16 cellular contexts compared by ENCODE assay signal in genomic region chr5:67147768-67148167, GRCh38. TPM values are rescaled to one million over a fixed set of nuclear protein-coding genes. Genes with fewer than 3 reads are reported as not detected.
A peak's percentile ranks its signal among the peaks of the same experiment; 100 is the strongest.
DNase-seq lines count a peak whose midpoint lies in the region; ATAC-seq, FAIRE-seq and TF ChIP-seq lines count a peak whose summit lies in the region.
"Had no signal": no experiment of that assay in that cellular context is flagged by ENCODE, and none has a peak within 500 bp of the region (broad histone marks: within the 10 kb centered on the region; RNA-seq: fewer than 3 reads in every experiment).

No MANE protein-coding gene starts in this region.

- H3K23ac ChIP-seq in neuronal stem cell (ENCODE audit: low read depth, low read length, poor library complexity), result no peak overlapping the region

- 92 to 96% methylated on average over 3 of the region's 3 CpGs for WGBS in pancreas, 2 donors
- WGBS in neuronal stem cell (ENCODE audit: extremely low coverage in 2 of 2, insufficient read length in 2 of 2, insufficient replicate concordance in 1 of 2), 2 donors, result no CpG with 5 or more reads among the region's 3 CpGs

- no peak overlapping the region for H3K18ac ChIP-seq in neuronal stem cell (ENCODE audit: low read length)

- no peak overlapping the region for H3K27ac ChIP-seq in pancreas
- H3K27ac ChIP-seq in neuronal stem cell (replicated peaks; ENCODE audit: low read length), result no peak overlapping the region
- H3K27ac ChIP-seq: BLaER1 treated with 17β-estradiol and CSF1 and Interleukin-3, amounts not matched to agents 10 nM and 100 nM had no signal

- H3K4me1 ChIP-seq in pancreas, result no peaks in the 10 kb centered on the region
- H3K4me1 ChIP-seq in neuronal stem cell (ENCODE audit: control insufficient read depth in 2 of 2, insufficient read depth in 1 of 2, low read depth in 1 of 2, low read length in 2 of 2), result no peaks in the 10 kb centered on the region

- no peak overlapping the region for H2BK5ac ChIP-seq in neuronal stem cell (ENCODE audit: low read length)

- H4K8ac ChIP-seq in neuronal stem cell (ENCODE audit: low read depth, low read length), result no peak overlapping the region

- H2BK15ac ChIP-seq in neuronal stem cell (ENCODE audit: low read length), result no peak overlapping the region

- ATAC-seq in pancreas, result no peak
- ATAC-seq: HCT116 had no signal

- H3K27me3 ChIP-seq in MG63 (no peaks in the 10 kb centered on the region), pancreas (no peaks in the 10 kb centered on the region), neuronal stem cell (ENCODE audit: control insufficient read depth in 3 of 3, insufficient read depth in 3 of 3, low read depth in 1 of 3, low read length in 3 of 3) (no peaks in the 10 kb centered on the region)
- H3K27me3 ChIP-seq: BLaER1 treated with 17β-estradiol and CSF1 and Interleukin-3, amounts not matched to agents 10 nM and 100 nM had no signal

- H2AK5ac ChIP-seq in neuronal stem cell (ENCODE audit: low read depth, low read length), result no peak overlapping the region

- H3K9me3 ChIP-seq in MG63 (no peaks in the 10 kb centered on the region), pancreas (no peaks in the 10 kb centered on the region), neuronal stem cell (replicated peaks in 1 of 2; ENCODE audit: control insufficient read depth in 2 of 2, insufficient read depth in 1 of 2, low read depth in 1 of 2, low read length in 2 of 2) (peaks cover 0 to 2% of the 10 kb centered on the region in 2 donors)
- H3K9me3 ChIP-seq: BLaER1 treated with 17β-estradiol and CSF1 and Interleukin-3, amounts not matched to agents 10 nM and 100 nM had no signal

- no peak overlapping the region for H3K14ac ChIP-seq in neuronal stem cell (ENCODE audit: low read length)

- no peak for FAIRE-seq in pancreas (lab: Jason Lieb, UNC)
- FAIRE-seq: RCC 7860 had no signal

- DNase-seq in EH (ENCODE audit: low read depth) (peak; percentile 14), MG63 (peak; percentile 14), astrocyte of the spinal cord (ENCODE audit: low read depth, low spot score) (peak; percentile 66), fibroblast of pulmonary artery (ENCODE audit: low read depth) (peak; percentile 21), pancreas (no peak), T-helper 1 cell (no peak), neuronal stem cell (ENCODE audit: low spot score) (no peak), SKM-1 (lab: John Stamatoyannopoulos, UW; ENCODE audit: unreplicated experiment) (no peak)
- DNase-seq: KG1, NCI-H1417, NCI-H2029, NCI-H510A treated with DMSO at 0.1 percent for 48 hours, SHP77 treated with DMSO at 0.1 percent for 48 hours had no signal

- H3K4me2 ChIP-seq in neuronal stem cell (ENCODE audit: insufficient read depth, low read length, poor library complexity, severe bottlenecking), result no peak overlapping the region

- H3K4ac ChIP-seq in neuronal stem cell (ENCODE audit: low read length), result no peak overlapping the region

- H2AFZ ChIP-seq in neuronal stem cell (ENCODE audit: low read length), result no peak overlapping the region

- in situ Hi-C loops in astrocyte of the spinal cord (cut with HindIII; ENCODE audit: low sequenced_read_pairs), result no loop called here

- TF ChIP-seq CTCF in astrocyte of the spinal cord (IDR thresholded peaks at IDR 0.05; ENCODE audit: low read depth, low read length) (no peak), fibroblast of pulmonary artery (IDR thresholded peaks at IDR 0.05; ENCODE audit: low read length, missing control alignments) (no peak), pancreas (IDR thresholded peaks at IDR 0.05) (no peak)

- intact Hi-C loops in pancreas (cut with DNase I), result no loop called here

- H3K36me3 ChIP-seq in MG63 (no peaks in the 10 kb centered on the region), pancreas (peaks cover 0 to 15% (median 6%) of the 10 kb centered on the region in 3 donors), neuronal stem cell (replicated peaks in 1 of 2; ENCODE audit: control insufficient read depth in 2 of 2, insufficient read depth in 2 of 2, low read length in 2 of 2) (peaks cover 0 to 43% of the 10 kb centered on the region in 2 donors)

- no peak overlapping the region for H2BK120ac ChIP-seq in neuronal stem cell (ENCODE audit: low read depth, low read length)

- H3K4me3 ChIP-seq in MG63, result no peak overlapping the region
- H3K4me3 ChIP-seq in astrocyte of the spinal cord (ENCODE audit: low read depth, low read length), result no peak overlapping the region
- no peak overlapping the region for H3K4me3 ChIP-seq in fibroblast of pulmonary artery (replicated peaks; ENCODE audit: low read depth, low read length)
- H3K4me3 ChIP-seq in pancreas, result no peak overlapping the region
- no peak overlapping the region for H3K4me3 ChIP-seq in neuronal stem cell (ENCODE audit: low read length in 2 of 2)
- H3K4me3 ChIP-seq: BLaER1 treated with 17β-estradiol and CSF1 and Interleukin-3, amounts not matched to agents 10 nM and 100 nM had no signal

- no peak overlapping the region for H4K91ac ChIP-seq in neuronal stem cell (ENCODE audit: low read depth, low read length, poor library complexity)

- H3K79me1 ChIP-seq in neuronal stem cell (ENCODE audit: low read depth, low read length), result no peaks in the 10 kb centered on the region

- no peak overlapping the region for H2BK12ac ChIP-seq in neuronal stem cell (ENCODE audit: low read length)

- H3K9ac ChIP-seq in neuronal stem cell (ENCODE audit: low read depth, low read length, poor library complexity), result no peak overlapping the region
- H3K9ac ChIP-seq: BLaER1 treated with 17β-estradiol and CSF1 and Interleukin-3, amounts not matched to agents 10 nM and 100 nM had no signal

RNA-seq across cellular contexts. Expression of gene CD180, which starts 48.8 kb away (rescaled TPM):
- not detected in 2 replicates for total RNA-seq in MG63 (2014; rRNA removed; shearing (Covaris generic); ENCODE audit: low replicate concordance)
- 1 to 10 TPM in 2 of 6 donors, under 1 TPM in 4; 0.04 to 2.9 (median 0.27) TPM for total RNA-seq in pancreas
- under 1 TPM; 0.05 to 0.08 TPM for polyA plus RNA-seq in pancreas
- not detected for polyA plus RNA-seq in neuronal stem cell (2013, experiment 1 of 2)
- not detected for polyA plus RNA-seq in neuronal stem cell (2013, experiment 2 of 2)

Comparison
In these comparisons a context has a peak if more than half of its experiments do, and no peak if none do; other contexts are left out.
1. DNase-seq: peak in EH (single experiment), MG63 (single experiment), astrocyte of the spinal cord (single experiment) and fibroblast of pulmonary artery (single experiment); none in pancreas (0 of 6), T-helper 1 cell (0 of 5), neuronal stem cell (single experiment) and SKM-1 (single experiment).